ENCODE assay signal across 20 cellular contexts in genomic region chr7:47967123-47967522, GRCh38.
"Had no signal": no experiment of that assay in that cellular context is flagged by ENCODE, and none has a peak within 500 bp of the region (broad histone marks: within the 10 kb centered on the region; RNA-seq: fewer than 3 reads in every experiment).

No MANE protein-coding gene starts in this region.

- H3K9me3 ChIP-seq: adrenal gland, ascending aorta, esophagus squamous epithelium, gastrocnemius medialis, spleen, thyroid gland had no signal

- DNase-seq: activated CD4-positive, alpha-beta T cell treated with anti-CD3 and anti-CD28 coated beads for 4 hours; activated CD4-positive, CD25-positive, alpha-beta regulatory T cell; activated CD8-positive, alpha-beta memory T cell treated with anti-CD3 and anti-CD28 coated beads, Interleukin-2, amount 50 U/mL, for 48 hours; activated gamma-delta T cell treated with Interleukin-2 at 50 U/mL for 16 hours; activated T-cell treated with anti-CD3 and anti-CD28 coated beads, Interleukin-2, amount 50 U/mL, for 48 hours; adrenal gland; brain microvascular endothelial cell; central memory CD4-positive, alpha-beta T cell; esophagus squamous epithelium; gastrocnemius medialis; head of caudate nucleus; naive thymus-derived CD8-positive, alpha-beta T cell; retina; spleen; stimulated activated CD4-positive, alpha-beta T cell treated with anti-CD3 and anti-CD28 coated beads, Interleukin-4, amount 100 ng/mL, for 1 hour; thyroid gland had no signal

- ATAC-seq: gastrocnemius medialis; naive thymus-derived CD8-positive, alpha-beta T cell had no signal

- H2AFZ ChIP-seq: neural progenitor cell had no signal

- H3K4me1 ChIP-seq: ascending aorta, thyroid gland had no signal

- H3K4me2 ChIP-seq: neural progenitor cell had no signal

- H3K9ac ChIP-seq: neural progenitor cell had no signal

- H3K27me3 ChIP-seq: adrenal gland, ascending aorta, brain microvascular endothelial cell, esophagus squamous epithelium, gastrocnemius medialis, neural progenitor cell, spleen, thyroid gland had no signal

- H3K4me3 ChIP-seq: adrenal gland, ascending aorta, coronary artery, esophagus squamous epithelium, gastrocnemius medialis, lung, neural progenitor cell, spleen, thyroid gland had no signal

- H3K27ac ChIP-seq: adrenal gland, ascending aorta, brain microvascular endothelial cell, coronary artery, esophagus squamous epithelium, gastrocnemius medialis, neural progenitor cell, spleen, thyroid gland had no signal
